In the genomic region with DNA sequence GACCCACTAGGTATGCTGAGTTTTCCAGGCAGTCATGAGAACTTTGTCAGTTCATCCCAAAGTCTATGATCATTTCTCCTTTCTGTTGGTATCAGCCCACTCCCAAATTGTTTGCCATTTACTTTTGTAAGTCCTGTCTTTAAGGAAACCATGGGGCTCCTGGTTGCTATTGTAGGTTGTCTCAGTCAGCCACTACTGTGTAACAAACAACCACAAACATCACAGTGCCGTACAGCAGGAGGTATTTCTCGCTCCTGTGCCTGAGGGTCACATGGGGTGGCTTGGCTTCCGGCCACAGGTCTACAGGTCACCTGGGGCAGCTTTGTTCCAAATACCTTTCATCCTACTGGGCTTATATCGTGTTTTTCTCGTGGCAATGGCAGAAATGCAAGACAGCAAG, we compare ENCODE assay signal across 23 cellular contexts.
"Had no signal": no experiment of that assay in that cellular context is flagged by ENCODE, and none has a peak within 500 bp of the region (broad histone marks: within the 10 kb centered on the region; RNA-seq: fewer than 3 reads in every experiment).

No MANE protein-coding gene starts in this region.

- H3K36me3 Mint-ChIP-seq: memory B cell, mesothelial cell of epicardium, naive B cell, neural progenitor cell had no signal

- H3K9me3 ChIP-seq: mucosa of descending colon, suprapubic skin, upper lobe of left lung had no signal

- FAIRE-seq: colon, frontal cortex, kidney, urothelium cell line had no signal

- H3K4me3 Mint-ChIP-seq: memory B cell, mesothelial cell of epicardium, naive B cell, nephron, neural progenitor cell had no signal

- H2AFZ ChIP-seq: neural progenitor cell, parathyroid adenoma had no signal

- H3K27ac Mint-ChIP-seq: memory B cell, mesothelial cell of epicardium, naive B cell, neural progenitor cell, progenitor cell of endocrine pancreas had no signal

- H3K36me3 ChIP-seq: neural progenitor cell, suprapubic skin, upper lobe of left lung had no signal

- H3K4me3 ChIP-seq: dorsolateral prefrontal cortex, lung, mucosa of descending colon, neural progenitor cell, smooth muscle cell, suprapubic skin, upper lobe of left lung had no signal

- H3K4me1 Mint-ChIP-seq: memory B cell, mesothelial cell of epicardium, naive B cell had no signal

- H3K27me3 Mint-ChIP-seq: stimulated activated naive CD8-positive, alpha-beta T cell treated with anti-CD3 and anti-CD28 coated beads, Interleukin-15, amount 100 ng/mL, for 72 hours had no signal

- H3K4me1 ChIP-seq: parathyroid adenoma, suprapubic skin, upper lobe of left lung had no signal

- H3K9ac ChIP-seq: neural progenitor cell, parathyroid adenoma had no signal

- H3K4me2 ChIP-seq: neural progenitor cell, smooth muscle cell had no signal

- DNase-seq: dorsolateral prefrontal cortex; effector CD4-positive, alpha-beta T cell; head of caudate nucleus; kidney; mucosa of descending colon; naive B cell; stimulated activated CD4-positive, alpha-beta T cell treated with anti-CD3 and anti-CD28 coated beads, Interleukin-12 subunit alpha, Interleukin-12 subunit beta, amount 100 ng/mL, for 4 hours; stimulated activated CD4-positive, alpha-beta T cell treated with anti-CD3 and anti-CD28 coated beads, Interleukin-4, amount 100 ng/mL, for 1 hour; stimulated activated CD8-positive, alpha-beta memory T cell treated with anti-CD3 and anti-CD28 coated beads, Interleukin-4, amount 100 ng/mL, for 48 hours; stimulated activated naive CD8-positive, alpha-beta T cell treated with anti-CD3 and anti-CD28 coated beads, Interleukin-15, amount 100 ng/mL, for 72 hours; upper lobe of left lung had no signal

- H3K27me3 ChIP-seq: neural progenitor cell, upper lobe of left lung had no signal

- H3K27ac ChIP-seq: dorsolateral prefrontal cortex, neural progenitor cell, parathyroid adenoma, suprapubic skin, upper lobe of left lung had no signal

- H3K9me3 Mint-ChIP-seq: mesothelial cell of epicardium; nephron; stimulated activated naive CD8-positive, alpha-beta T cell treated with anti-CD3 and anti-CD28 coated beads, Interleukin-15, amount 100 ng/mL, for 72 hours had no signal
